In genomic region chr2:98545591-98545990, GRCh38 we compare ENCODE assay signal across 20 cellular contexts.
DNase-seq lines count a peak whose midpoint lies in the region; ATAC-seq and TF ChIP-seq lines count a peak whose summit lies in the region.
"Had no signal": no experiment of that assay in that cellular context is flagged by ENCODE, and none has a peak within 500 bp of the region (broad histone marks: within the 10 kb centered on the region; RNA-seq: fewer than 3 reads in every experiment).

No MANE protein-coding gene starts in this region.

- 93% methylated on average over 7 of the region's 7 CpGs for WGBS in esophagus muscularis mucosa
- 92 to 95% (median 93%) methylated on average over 7 of the region's 7 CpGs for WGBS in psoas muscle, 3 donors

- intact Hi-C loops in activated CD4-positive, alpha-beta T cell treated with anti-CD3 and anti-CD28 coated beads, Interleukin-2, amount 10 ng/mL, durations not matched to agents 24 days and 14 days (cut with micrococcal nuclease), result no loop called here
- intact Hi-C loops in esophagus muscularis mucosa (cut with DNase I) (no loop called here), psoas muscle (cut with DNase I) (no loop called here)

- no peak for ATAC-seq in psoas muscle
- ATAC-seq: HCT116 had no signal

- H3K27me3 Mint-ChIP-seq in activated CD4-positive, alpha-beta T cell treated with anti-CD3 and anti-CD28 coated beads, Interleukin-2, amount 10 ng/mL, durations not matched to agents 24 days and 14 days, result no peaks in the 10 kb centered on the region
- H3K27me3 Mint-ChIP-seq: B cell; CD4-positive, CD25-positive, alpha-beta regulatory T cell had no signal

- H3K4me3 ChIP-seq in esophagus muscularis mucosa (no peak overlapping the region), psoas muscle (no peak overlapping the region)
- H3K4me3 ChIP-seq: BLaER1, GM23248 had no signal

- no peak overlapping the region for H3K27ac Mint-ChIP-seq in activated CD4-positive, alpha-beta T cell treated with anti-CD3 and anti-CD28 coated beads, Interleukin-2, amount 10 ng/mL, durations not matched to agents 24 days and 14 days
- H3K27ac Mint-ChIP-seq: B cell had no signal

- H3K4me1 ChIP-seq in esophagus muscularis mucosa, result no peaks in the 10 kb centered on the region
- H3K4me1 ChIP-seq in psoas muscle, result no peaks in the 10 kb centered on the region

- in situ Hi-C loops in G401 (cut with HindIII; ENCODE audit: low sequenced_read_pairs), result no loop called here

- H3K27ac ChIP-seq in esophagus muscularis mucosa (replicated peaks in 1 of 4) (no peak overlapping the region), psoas muscle (no peak overlapping the region)
- H3K27ac ChIP-seq: 22Rv1, BLaER1, C4-2B, GM23248 had no signal

- H3K36me3 Mint-ChIP-seq in activated CD4-positive, alpha-beta T cell treated with anti-CD3 and anti-CD28 coated beads, Interleukin-2, amount 10 ng/mL, durations not matched to agents 24 days and 14 days (ENCODE audit: low read depth), result peaks cover 72% of the 10 kb centered on the region

- H3K27me3 ChIP-seq in esophagus muscularis mucosa, result no peaks in the 10 kb centered on the region
- no peaks in the 10 kb centered on the region for H3K27me3 ChIP-seq in psoas muscle (ENCODE audit: insufficient read depth in 3 of 3, low read length in 2 of 3)
- H3K27me3 ChIP-seq: BLaER1 had no signal

- TF ChIP-seq POLR2A in esophagus muscularis mucosa (IDR thresholded peaks at IDR 0.05; ENCODE audit: low read depth), result no peak

- no peak for TF ChIP-seq EP300 in esophagus muscularis mucosa (IDR thresholded peaks at IDR 0.05)

- H3K36me3 ChIP-seq in esophagus muscularis mucosa, result peaks cover 32 to 97% (median 78%) of the 10 kb centered on the region in 4 donors
- H3K36me3 ChIP-seq in psoas muscle (ENCODE audit: insufficient read depth in 1 of 2, low read depth in 1 of 2), result peaks cover 5 to 76% of the 10 kb centered on the region in 2 donors

- peaks cover 54% of the 10 kb centered on the region for H3K4me1 Mint-ChIP-seq in activated CD4-positive, alpha-beta T cell treated with anti-CD3 and anti-CD28 coated beads, Interleukin-2, amount 10 ng/mL, durations not matched to agents 24 days and 14 days

- DNase-seq in activated CD4-positive, alpha-beta T cell treated with anti-CD3 and anti-CD28 coated beads, Interleukin-2, amount 10 ng/mL, durations not matched to agents 24 days and 14 days, result peak; percentile 32
- DNase-seq in activated CD4-positive, alpha-beta T cell treated with anti-CD3 and anti-CD28 coated beads, Interleukin-2, amount 50 U/mL, for 1 hour, result no peak
- DNase-seq in G401 (ENCODE audit: low spot score) (peak; percentile 60), cerebellum (ENCODE audit: low spot score) (peak; percentile 49), esophagus muscularis mucosa (ENCODE audit: extremely low spot score) (peak; percentile 24), HT-29 (ENCODE audit: low spot score) (no peak), mesenteric fat pad (ENCODE audit: low spot score) (no peak), psoas muscle (no peak)
- DNase-seq: Calu3; CD4-positive, CD25-positive, alpha-beta regulatory T cell; COR-L47; DMS53; DMS79 treated with DMSO at 0.1 percent for 48 hours; GM23248; H7 had no signal

- H3K9me3 ChIP-seq in esophagus muscularis mucosa, result no peaks in the 10 kb centered on the region
- H3K9me3 ChIP-seq in psoas muscle, result no peaks in the 10 kb centered on the region
- H3K9me3 ChIP-seq: BLaER1 had no signal

- TF ChIP-seq CTCF in esophagus muscularis mucosa (IDR thresholded peaks at IDR 0.05), result no peak
- TF ChIP-seq CTCF in psoas muscle (IDR thresholded peaks at IDR 0.05), result no peak

- H3K4me3 Mint-ChIP-seq in activated CD4-positive, alpha-beta T cell treated with anti-CD3 and anti-CD28 coated beads, Interleukin-2, amount 10 ng/mL, durations not matched to agents 24 days and 14 days, result no peak overlapping the region
- H3K4me3 Mint-ChIP-seq: B cell; CD4-positive, CD25-positive, alpha-beta regulatory T cell had no signal

- no peaks in the 10 kb centered on the region for H3K9me3 Mint-ChIP-seq in activated CD4-positive, alpha-beta T cell treated with anti-CD3 and anti-CD28 coated beads, Interleukin-2, amount 10 ng/mL, durations not matched to agents 24 days and 14 days
- H3K9me3 Mint-ChIP-seq: CD4-positive, CD25-positive, alpha-beta regulatory T cell had no signal

Comparison
In these comparisons a context has a peak if more than half of its experiments do, and no peak if none do; other contexts are left out.
1. DNase-seq: peak in activated CD4-positive, alpha-beta T cell treated with anti-CD3 and anti-CD28 coated beads, Interleukin-2, amount 10 ng/mL, durations not matched to agents 24 days and 14 days (single experiment), G401 (single experiment), cerebellum (single experiment) and esophagus muscularis mucosa (single experiment); none in activated CD4-positive, alpha-beta T cell treated with anti-CD3 and anti-CD28 coated beads, Interleukin-2, amount 50 U/mL, for 1 hour (single experiment), HT-29 (single experiment), mesenteric fat pad (single experiment) and psoas muscle (0 of 2).